8 cellular contexts compared by ENCODE assay signal in the genomic region with DNA sequence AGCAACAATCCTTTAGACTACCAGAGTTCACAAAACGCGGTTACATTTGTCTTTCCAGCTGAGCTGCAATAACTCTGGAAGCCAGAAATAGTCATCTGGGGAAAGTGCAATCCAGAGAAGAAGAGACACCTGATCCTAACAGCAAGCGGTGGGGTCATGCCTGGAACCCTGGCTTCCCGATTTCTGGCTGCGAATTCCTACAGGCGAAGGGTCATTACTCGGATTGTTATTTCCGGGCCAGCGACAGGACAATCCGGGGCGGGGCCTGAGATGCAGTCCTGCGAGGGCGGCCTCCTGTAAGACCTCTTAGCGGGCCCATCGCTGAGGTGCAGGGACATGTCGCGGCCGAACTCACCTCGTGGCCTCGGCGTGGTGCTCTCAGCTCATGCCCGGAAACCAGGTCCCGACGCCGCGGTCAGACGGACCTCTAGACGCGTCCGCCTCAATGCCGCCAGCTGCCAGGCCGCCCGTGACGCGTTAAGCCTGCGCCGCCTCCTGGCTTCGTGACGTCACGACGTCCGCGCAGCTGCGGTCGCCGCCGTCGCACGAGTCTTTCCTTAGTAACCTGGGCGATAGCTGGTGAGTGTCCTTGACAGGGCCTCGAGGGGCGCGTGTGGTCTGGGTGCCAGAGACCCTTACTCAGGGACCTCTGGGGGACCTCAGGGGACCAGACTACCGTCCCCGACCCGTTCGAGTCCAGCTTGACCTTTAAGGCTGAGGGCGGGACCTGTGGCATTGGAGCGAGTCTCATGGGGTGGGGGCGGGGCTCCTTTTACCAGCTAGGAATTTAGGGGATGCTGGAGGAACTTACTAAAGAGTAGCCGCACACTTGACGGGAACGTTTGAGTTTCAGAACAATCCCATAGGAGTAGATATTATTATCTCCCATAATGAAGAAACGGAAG. TPM values are rescaled to one million over a fixed set of nuclear protein-coding genes. Genes with fewer than 3 reads are reported as not detected.
DNase-seq lines count a peak whose midpoint lies in the region; ATAC-seq, FAIRE-seq and TF ChIP-seq lines count a peak whose summit lies in the region.

A gene with protein sequence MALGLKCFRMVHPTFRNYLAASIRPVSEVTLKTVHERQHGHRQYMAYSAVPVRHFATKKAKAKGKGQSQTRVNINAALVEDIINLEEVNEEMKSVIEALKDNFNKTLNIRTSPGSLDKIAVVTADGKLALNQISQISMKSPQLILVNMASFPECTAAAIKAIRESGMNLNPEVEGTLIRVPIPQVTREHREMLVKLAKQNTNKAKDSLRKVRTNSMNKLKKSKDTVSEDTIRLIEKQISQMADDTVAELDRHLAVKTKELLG (plus strand): TSS at position 523 of the 905 bp plus-strand sequence. CDS start 6,010 bp downstream, outside the sequence.
A gene with protein sequence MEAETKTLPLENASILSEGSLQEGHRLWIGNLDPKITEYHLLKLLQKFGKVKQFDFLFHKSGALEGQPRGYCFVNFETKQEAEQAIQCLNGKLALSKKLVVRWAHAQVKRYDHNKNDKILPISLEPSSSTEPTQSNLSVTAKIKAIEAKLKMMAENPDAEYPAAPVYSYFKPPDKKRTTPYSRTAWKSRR (minus strand): TSS at position 481 of the 905 bp plus-strand sequence. CDS start 3,348 bp downstream, outside the sequence.

- FAIRE-seq in small intestine (lab: Jason Lieb, UNC) = no peak

- peak within 1 kb of the TSS; percentile 90 for H3K4me3 ChIP-seq in ACC112 (ENCODE audit: low read depth, low read length)
- peak within 1 kb of the TSS; percentile 84 for H3K4me3 ChIP-seq in WI38 (ENCODE audit: low read depth, low read length)
- peak within 1 kb of the TSS; percentile 72 to 80 (median 77) for H3K4me3 ChIP-seq in mammary epithelial cell (replicated peaks in 1 of 3; ENCODE audit: insufficient read depth in 1 of 3, low read depth in 2 of 3, low read length in 3 of 3)
- H3K4me3 ChIP-seq in small intestine (ENCODE audit: low read depth in 1 of 2, low read length in 2 of 2) = peak within 1 kb of the TSS; percentile 64 to 71

- H3K79me2 ChIP-seq in ACC112 (ENCODE audit: control insufficient read depth, insufficient read depth, low read length, unreplicated experiment) = peaks cover 70% of the 10 kb centered on the region
- peaks cover 90% of the 10 kb centered on the region for H3K79me2 ChIP-seq in mammary epithelial cell (ENCODE audit: insufficient read depth, low read length)

- CTCF ChIA-PET in mammary epithelial cell (lab: Charles Lee; ENCODE audit: low non-redundant PET) = interaction anchor here (1.7 kb wide), 1 partner anchor 139 kb away, joined by 5 read pairs; no protein-coding TSS in a partner anchor

- BruUV-seq in mammary epithelial cell (replicated peaks; lab: Mats Ljungman, UMichigan) = TSS peak; percentile 79

- H3K9me3 ChIP-seq in mammary epithelial cell (replicated peaks; ENCODE audit: insufficient read depth, low read length) (no peaks in the 10 kb centered on the region), small intestine (ENCODE audit: control insufficient read depth, low read depth) (no peaks in the 10 kb centered on the region)

- no peaks in the 10 kb centered on the region for H4K20me1 ChIP-seq in mammary epithelial cell (ENCODE audit: insufficient read depth, low read length)

- peak; percentile 78 for DNase-seq in NCI-H2171 treated with DMSO at 0.1 percent for 48 hours (lab: John Stamatoyannopoulos, UW)
- peak; percentile 91 for DNase-seq in mammary epithelial cell
- peak; percentile 96 for DNase-seq in iPS-NIHi11 (ENCODE audit: low spot score)
- DNase-seq in small intestine = peak; percentile 86

- H3K9ac ChIP-seq in mammary epithelial cell (ENCODE audit: insufficient read depth, low read length) = peak within 1 kb of the TSS; percentile 94

- H3K36me3 ChIP-seq in ACC112 (ENCODE audit: insufficient read depth, low read length) = peaks cover 8% of the 10 kb centered on the region
- peaks cover 6% of the 10 kb centered on the region for H3K36me3 ChIP-seq in mammary epithelial cell (ENCODE audit: insufficient read depth, low read length)
- H3K36me3 ChIP-seq in small intestine (ENCODE audit: control insufficient read depth in 2 of 2, insufficient read depth in 2 of 2, low read length in 2 of 2) = peaks cover 3 to 5% of the 10 kb centered on the region in 2 donors

- H3K4me2 ChIP-seq in mammary epithelial cell (ENCODE audit: insufficient read depth, low read depth, low read length) = peak within 1 kb of the TSS; percentile 82

- H2AFZ ChIP-seq in ACC112 (ENCODE audit: low read length, unreplicated experiment) = peak within 1 kb of the TSS; percentile 91
- peak within 1 kb of the TSS; percentile 87 for H2AFZ ChIP-seq in mammary epithelial cell (ENCODE audit: low read depth, low read length)

- intact Hi-C loops in mammary epithelial cell (cut with micrococcal nuclease) = loop anchor here (1.0 to 2.0 kb wide), 3 partner anchors 16 to 189 kb away; no protein-coding TSS in a partner anchor

- peak within 1 kb of the TSS; percentile 86 for H3K27ac ChIP-seq in ACC112 (ENCODE audit: low read depth, low read length)
- peak within 1 kb of the TSS; percentile 95 for H3K27ac ChIP-seq in mammary epithelial cell (ENCODE audit: insufficient read depth, low read depth, low read length)
- peak within 1 kb of the TSS; percentile 73 to 93 for H3K27ac ChIP-seq in small intestine (ENCODE audit: low read depth in 1 of 2, low read length in 1 of 2)

- H3K27me3 ChIP-seq in ACC112 (ENCODE audit: insufficient read depth, low read length) (no peaks in the 10 kb centered on the region), mammary epithelial cell (ENCODE audit: insufficient read depth, low read length) (no peaks in the 10 kb centered on the region), small intestine (ENCODE audit: control insufficient read depth in 2 of 2, insufficient read depth in 2 of 2, low read length in 2 of 2) (no peaks in the 10 kb centered on the region)

- WGBS in mammary epithelial cell (ENCODE audit: low coverage, missing lambda C conversion rate) = under 1% methylated on average over 39 of the region's 64 CpGs
- 0 to 1% (median 1%) methylated on average over 61 to 64 of the region's 64 CpGs for WGBS in small intestine, 3 donors

- TF ChIP-seq CTCF in WI38 (IDR thresholded peaks at IDR 0.05; ENCODE audit: low read depth, low read length) (no peak), mammary epithelial cell (conservative IDR thresholded peaks at IDR 0.05 in 1 of 2, IDR thresholded peaks at IDR 0.05 in 1 of 2; ENCODE audit: extremely low read depth in 1 of 2, insufficient read depth in 1 of 2, low read depth in 1 of 2, low read length in 2 of 2) (no peak)

- in situ Hi-C loops in mammary epithelial cell (cut with MboI; ENCODE audit: low sequenced_read_pairs in 2 of 2) = no loop called here

- H3K4me1 ChIP-seq in ACC112 (ENCODE audit: control insufficient read depth, insufficient read depth, low read length, unreplicated experiment) (peaks cover 36% of the 10 kb centered on the region), mammary epithelial cell (ENCODE audit: insufficient read depth, low read length) (peaks cover 28% of the 10 kb centered on the region), small intestine (ENCODE audit: control insufficient read depth in 2 of 2, insufficient read depth in 1 of 2, low read depth in 1 of 2, low read length in 1 of 2) (peaks cover 3 to 10% of the 10 kb centered on the region in 2 donors)

- dilution Hi-C loops in mammary epithelial cell (cut with HindIII; ENCODE audit: low sequenced_read_pairs) = no loop called here

- peak; percentile 76 for ATAC-seq in GM18861 (IDR thresholded peaks at IDR 0.05; ENCODE audit: unreplicated experiment)
- peak; percentile 82 for ATAC-seq in HG03095 (IDR thresholded peaks at IDR 0.05; ENCODE audit: unreplicated experiment)

RNA-seq across cellular contexts. Expression of the first gene that starts in this region (rescaled TPM):
- total RNA-seq in mammary epithelial cell = 10 to 100 TPM; 43.0 to 52.0 TPM
- 65.8 TPM for polyA plus RNA-seq in mammary epithelial cell
- 33.9 TPM for polyA minus RNA-seq in mammary epithelial cell
- 10 to 100 TPM; 46.2 to 72.7 (median 57.3) TPM for polyA plus RNA-seq in small intestine

RNA-seq across cellular contexts. Expression of the second gene that starts in this region (rescaled TPM):
- total RNA-seq in mammary epithelial cell = 10 to 100 TPM; 14.3 to 39.7 TPM
- polyA plus RNA-seq in mammary epithelial cell = 22.6 TPM
- polyA minus RNA-seq in mammary epithelial cell = 22.0 TPM
- 1 to 10 TPM; 6.5 to 9.4 (median 7.6) TPM for polyA plus RNA-seq in small intestine

Comparison
In these comparisons a context has a peak if more than half of its experiments do, and no peak if none do; other contexts are left out.
1. Peak in every context shown above with its lines: DNase-seq, ATAC-seq, H3K4me3 ChIP-seq and H3K27ac ChIP-seq.